Comparison of ENCODE assay signal across 8 cellular contexts in the genomic region with DNA sequence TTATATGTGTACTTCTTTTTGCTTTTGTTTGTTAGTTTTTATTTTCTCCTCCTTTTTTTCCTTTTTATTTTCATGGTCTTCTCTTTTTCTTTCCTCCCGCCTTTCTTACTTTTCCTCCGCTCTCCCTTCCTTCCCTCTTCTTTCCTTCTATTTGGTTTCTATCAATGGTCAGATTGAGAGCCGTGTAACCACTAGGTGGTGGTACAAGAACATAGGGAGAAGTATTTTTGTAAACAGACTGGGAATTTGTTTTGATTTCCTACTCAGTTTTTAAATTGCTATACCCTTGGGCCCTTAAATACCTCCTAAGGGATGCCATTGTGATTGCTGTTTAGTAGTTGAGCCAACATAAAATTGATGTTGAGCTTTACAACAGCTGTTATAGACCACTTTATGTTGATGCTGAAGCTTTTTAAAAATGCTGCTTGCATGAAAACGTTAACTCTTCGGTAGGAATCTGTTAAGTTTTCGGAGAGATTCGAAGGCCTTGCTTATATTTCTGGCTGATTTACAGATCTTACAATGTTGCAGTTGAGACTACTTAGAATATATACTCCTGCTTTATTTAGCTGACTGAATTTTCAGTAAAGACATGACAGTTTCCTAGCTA.
A peak's percentile ranks its signal among the peaks of the same experiment; 100 is the strongest.
DNase-seq lines count a peak whose midpoint lies in the region; ATAC-seq and TF ChIP-seq lines count a peak whose summit lies in the region.

No MANE protein-coding gene starts in this region.

- H3K9me3 Mint-ChIP-seq in CD8-positive, alpha-beta memory T cell: peaks cover 0 to 2% (median under 1%) of the 10 kb centered on the region in 5 donors

- peak overlapping the region; percentile 0 to 89 (median 26) for H3K27ac Mint-ChIP-seq in CD8-positive, alpha-beta memory T cell

- no peaks in the 10 kb centered on the region for H3K27me3 ChIP-seq in CD8-positive, alpha-beta memory T cell (ENCODE audit: insufficient read depth, low read length, poor library complexity, severe bottlenecking)
- H3K27me3 ChIP-seq in tibial artery: no peaks in the 10 kb centered on the region

- peaks cover 39 to 54% (median 50%) of the 10 kb centered on the region in 3 donors for H3K4me1 Mint-ChIP-seq in CD8-positive, alpha-beta memory T cell

- peak in 3 of 5 donors; percentile 2 to 56 (median 49) for DNase-seq in CD8-positive, alpha-beta memory T cell
- DNase-seq in H4 (ENCODE audit: low spot score) (peak; percentile 80), NCI-H524 (lab: John Stamatoyannopoulos, UW) (peak; percentile 36 to 68), amniotic epithelial cell (ENCODE audit: low read depth) (peak; percentile 71), inferior parietal cortex (ENCODE audit: extremely low spot score) (peak; percentile 70), tibial artery (no peak), HK-2 (ENCODE audit: unreplicated experiment) (no peak)

- ATAC-seq in GM21526 (IDR thresholded peaks at IDR 0.05; ENCODE audit: low FRiP score, unreplicated experiment): no peak

- intact Hi-C loops in tibial artery (cut with DNase I; ENCODE audit: low total_unique reads): no loop called here

- CTCF ChIA-PET in CD8-positive, alpha-beta memory T cell (lab: Charles Lee): interaction anchor here (0.7 to 3.2 kb wide), 39 partner anchors 11 to 611 kb away, joined by 3 to 27 read pairs (median 4); a partner anchor contains a TSS

- peaks cover 39% of the 10 kb centered on the region for H3K4me1 ChIP-seq in CD8-positive, alpha-beta memory T cell (ENCODE audit: insufficient read depth, low read length)
- no peaks in the 10 kb centered on the region for H3K4me1 ChIP-seq in tibial artery

- no peak overlapping the region for H3K4me3 ChIP-seq in CD8-positive, alpha-beta memory T cell (ENCODE audit: low read length)
- no peak overlapping the region for H3K4me3 ChIP-seq in tibial artery

- peak overlapping the region in 2 of 7 donors; percentile 3 to 27 for H3K4me3 Mint-ChIP-seq in CD8-positive, alpha-beta memory T cell

- H3K9me3 ChIP-seq in CD8-positive, alpha-beta memory T cell (ENCODE audit: low read length): no peaks in the 10 kb centered on the region
- H3K9me3 ChIP-seq in tibial artery: no peaks in the 10 kb centered on the region

- TF ChIP-seq CTCF in tibial artery (IDR thresholded peaks at IDR 0.05): peak; percentile 30 to 33

- peaks cover 0 to under 1% of the 10 kb centered on the region in 2 donors for H3K27me3 Mint-ChIP-seq in CD8-positive, alpha-beta memory T cell

- POLR2A ChIA-PET in CD8-positive, alpha-beta memory T cell (lab: Charles Lee): interaction anchor here (0.7 to 1.9 kb wide), 8 partner anchors 19 to 353 kb away, joined by 3 to 19 read pairs (median 4); a partner anchor contains a TSS

- no peak overlapping the region for H3K27ac ChIP-seq in CD8-positive, alpha-beta memory T cell (ENCODE audit: low read depth, low read length)
- H3K27ac ChIP-seq in tibial artery: no peak overlapping the region

- H3K36me3 ChIP-seq in CD8-positive, alpha-beta memory T cell (ENCODE audit: insufficient read depth, low read length): no peaks in the 10 kb centered on the region
- no peaks in the 10 kb centered on the region for H3K36me3 ChIP-seq in tibial artery

- peaks cover 0 to 12% (median 6%) of the 10 kb centered on the region in 3 donors for H3K36me3 Mint-ChIP-seq in CD8-positive, alpha-beta memory T cell

Comparison
In these comparisons a context has a peak if more than half of its experiments do, and no peak if none do; other contexts are left out.
1. DNase-seq: peak in CD8-positive, alpha-beta memory T cell (3 of 5), H4 (single experiment), NCI-H524 (2 of 2), amniotic epithelial cell (single experiment) and inferior parietal cortex (single experiment); none in tibial artery (0 of 2) and HK-2 (single experiment).